ENCODE assay signal across 14 cellular contexts in the genomic region with DNA sequence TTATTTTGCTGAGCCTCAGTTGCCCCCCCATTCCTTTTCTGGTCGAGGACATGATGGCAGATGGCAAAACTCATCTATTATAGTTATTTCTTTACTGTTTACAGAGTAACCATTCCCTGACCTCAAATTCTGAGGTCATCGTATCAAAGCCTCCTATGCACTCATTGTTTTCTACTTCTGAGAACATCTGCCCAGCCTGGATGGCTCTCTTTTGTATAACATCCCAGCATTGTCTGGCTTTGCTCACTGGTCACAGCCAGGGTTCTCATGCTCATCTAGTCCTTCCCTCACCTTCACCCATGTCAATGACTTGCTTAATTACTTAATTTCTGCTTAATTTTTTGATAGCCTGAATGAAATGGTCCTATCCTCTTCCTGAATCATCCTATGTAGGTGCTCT.
DNase-seq lines count a peak whose midpoint lies in the region; ATAC-seq and TF ChIP-seq lines count a peak whose summit lies in the region.
"Had no signal": no experiment of that assay in that cellular context is flagged by ENCODE, and none has a peak within 500 bp of the region (broad histone marks: within the 10 kb centered on the region; RNA-seq: fewer than 3 reads in every experiment).

No MANE protein-coding gene starts in this region.

- no peaks in the 10 kb centered on the region for H3K9me3 ChIP-seq in SJCRH30 (replicated peaks)
- H3K9me3 ChIP-seq: HAP-1, SK-N-SH had no signal

- no peak overlapping the region for H3K4me3 Mint-ChIP-seq in natural killer cell
- H3K4me3 Mint-ChIP-seq: CD8-positive, alpha-beta T cell; IgD-negative memory B cell had no signal

- no peaks in the 10 kb centered on the region for H3K36me3 Mint-ChIP-seq in natural killer cell
- H3K36me3 Mint-ChIP-seq: CD8-positive, alpha-beta T cell; IgD-negative memory B cell had no signal

- H3K27ac ChIP-seq in SJCRH30 = 0 out of 2 replicates have a peak overlapping the region, but pooled peaks have one; percentile 9

- H3K27me3 ChIP-seq in SJCRH30 = no peaks in the 10 kb centered on the region

- H3K4me1 ChIP-seq in SJCRH30 = peaks cover 5% of the 10 kb centered on the region; the same call in 1 of the 2 replicates
- H3K4me1 ChIP-seq: HAP-1 had no signal

- DNase-seq in DMS53 (lab: John Stamatoyannopoulos, UW) (peak; percentile 87), LHCN-M2 (ENCODE audit: low read depth) (peak; percentile 35), SJCRH30 (peak in 1 of 2 experiments; percentile 33), myocyte (ENCODE audit: low read depth) (peak; percentile 7), natural killer cell (no peak), NCI-H1694 (lab: John Stamatoyannopoulos, UW) (no peak)
- DNase-seq: CD8-positive, alpha-beta T cell; NCI-H1694 treated with DMSO at 0.1 percent for 48 hours; SK-N-SH; T-helper 1 cell had no signal

- no peak overlapping the region for H3K4me3 ChIP-seq in SJCRH30
- H3K4me3 ChIP-seq: HAP-1 had no signal

- TF ChIP-seq CTCF in natural killer cell (IDR thresholded peaks at IDR 0.05) = no peak

- no peak overlapping the region for H3K27ac Mint-ChIP-seq in natural killer cell
- H3K27ac Mint-ChIP-seq: CD8-positive, alpha-beta T cell; IgD-negative memory B cell had no signal

- ATAC-seq in HG02870 (IDR thresholded peaks at IDR 0.05; ENCODE audit: unreplicated experiment) = no peak
- no peak for ATAC-seq in natural killer cell
- ATAC-seq: CD8-positive, alpha-beta T cell; Right ventricle myocardium inferior had no signal

- peaks cover 0 to 2% of the 10 kb centered on the region in 2 donors for H3K9me3 Mint-ChIP-seq in natural killer cell
- H3K9me3 Mint-ChIP-seq: CD8-positive, alpha-beta T cell had no signal

- H3K36me3 ChIP-seq in SJCRH30 = no peaks in the 10 kb centered on the region
- H3K36me3 ChIP-seq: HAP-1 had no signal

- intact Hi-C loops in natural killer cell (cut with micrococcal nuclease) = no loop called here

- peaks cover 0 to 2% of the 10 kb centered on the region in 2 donors for H3K27me3 Mint-ChIP-seq in natural killer cell (ENCODE audit: low read depth in 2 of 2)
- H3K27me3 Mint-ChIP-seq: IgD-negative memory B cell had no signal

- H3K4me1 Mint-ChIP-seq in natural killer cell = no peaks in the 10 kb centered on the region
- H3K4me1 Mint-ChIP-seq: IgD-negative memory B cell had no signal

Comparison
In these comparisons a context has a peak if more than half of its experiments do, and no peak if none do; other contexts are left out.
1. DNase-seq: peak in DMS53 (single experiment), LHCN-M2 (single experiment) and myocyte (single experiment); none in natural killer cell (single experiment) and NCI-H1694 (single experiment).